In the genomic region with DNA sequence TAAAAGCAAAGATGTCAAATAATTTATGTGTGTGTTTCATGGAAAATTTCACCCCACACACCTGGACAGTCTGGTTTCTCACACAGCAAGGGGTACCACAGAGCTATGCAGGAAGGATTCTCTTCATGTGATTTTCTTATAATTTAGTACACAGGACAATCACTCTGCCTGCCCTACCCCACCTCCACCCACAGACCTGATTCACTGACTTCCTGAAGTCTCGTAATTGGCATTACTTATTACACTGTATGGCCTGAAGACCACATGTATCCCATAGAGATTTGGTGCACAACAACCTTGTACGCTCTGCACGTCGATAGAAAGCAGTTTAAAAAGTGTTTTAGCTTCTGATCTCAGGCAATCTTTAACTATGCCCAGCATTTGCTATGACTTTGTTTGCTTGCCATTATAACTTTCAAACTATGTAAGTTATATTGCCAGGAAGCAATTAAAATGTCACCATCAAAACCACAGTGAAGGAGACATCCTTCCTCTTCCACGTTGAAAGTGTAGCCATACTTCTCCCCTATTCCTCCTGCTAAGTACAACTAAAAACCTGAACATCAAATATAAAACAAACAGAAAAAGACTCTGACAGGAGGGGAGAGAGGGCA, we compare ENCODE assay signal across 24 cellular contexts.
A peak's percentile ranks its signal among the peaks of the same experiment; 100 is the strongest.
DNase-seq lines count a peak whose midpoint lies in the region; ATAC-seq and TF ChIP-seq lines count a peak whose summit lies in the region.
"Had no signal": no experiment of that assay in that cellular context is flagged by ENCODE, and none has a peak within 500 bp of the region (broad histone marks: within the 10 kb centered on the region; RNA-seq: fewer than 3 reads in every experiment).

No MANE protein-coding gene starts in this region.

- H3F3A ChIP-seq in Loucy (ENCODE audit: low read depth) (peaks cover 6% of the 10 kb centered on the region; the same call in 1 of the 2 replicates), PC-9 (ENCODE audit: insufficient read depth, low read depth) (no peaks in the 10 kb centered on the region)

- H3K27me3 ChIP-seq in Loucy (ENCODE audit: insufficient read depth, low read length, poor library complexity, severe bottlenecking) (peaks cover 35% of the 10 kb centered on the region), PC-9 (ENCODE audit: insufficient read depth, low read depth) (no peaks in the 10 kb centered on the region)
- H3K27me3 ChIP-seq: sigmoid colon had no signal

- no peaks in the 10 kb centered on the region for H3K36me3 Mint-ChIP-seq in T-helper 17 cell (ENCODE audit: low read depth)
- H3K36me3 Mint-ChIP-seq: stimulated activated naive B cell treated with anti-CD40 and anti-IgM and Interleukin-4, amounts not matched to agents 10 μg/mL and 1 μg/mL and 100 μg/mL, for 72 hours had no signal

- H2AFZ ChIP-seq in Loucy (ENCODE audit: low read length) (no peak overlapping the region), PC-9 (no peak overlapping the region)

- peak; percentile 37 for DNase-seq in GF-D8 (lab: John Stamatoyannopoulos, UW)
- peak; percentile 15 for DNase-seq in SKM-1 (lab: John Stamatoyannopoulos, UW; ENCODE audit: unreplicated experiment)
- no peak for DNase-seq in mucosa of descending colon
- DNase-seq in stimulated activated CD4-positive, alpha-beta T cell treated with anti-CD3 and anti-CD28 coated beads, Interleukin-12 subunit alpha, Interleukin-12 subunit beta, amount 100 ng/mL, for 4 hours, result no peak
- no peak for DNase-seq in PC-9
- no peak for DNase-seq in T-helper 17 cell
- DNase-seq: activated CD4-positive, alpha-beta T cell treated with anti-CD3 and anti-CD28 coated beads, Interleukin-2, amount 10 ng/mL, durations not matched to agents 24 days and 14 days; activated gamma-delta T cell; activated T-cell treated with anti-CD3 and anti-CD28 coated beads, Interleukin-2, amount 50 U/mL, for 24 hours; caudate nucleus; CD4-positive, alpha-beta T cell; NCI-H1105 treated with DMSO at 0.1 percent for 48 hours; NCI-H1930; NCI-H524 treated with DMSO at 0.1 percent for 48 hours; RPMI8226; sigmoid colon; stimulated activated naive B cell treated with anti-CD40 and anti-IgM and Interleukin-4, amounts not matched to agents 10 μg/mL and 1 μg/mL and 100 μg/mL, for 72 hours; WERI-Rb-1 had no signal

- H3K4me3 ChIP-seq in Loucy (ENCODE audit: low read length, poor library complexity, severe bottlenecking) (peak overlapping the region; percentile 38), mucosa of descending colon (no peak overlapping the region), PC-9 (no peak overlapping the region)
- H3K4me3 ChIP-seq: sigmoid colon had no signal

- peaks cover 2% of the 10 kb centered on the region for H3K4me1 Mint-ChIP-seq in T-helper 17 cell
- H3K4me1 Mint-ChIP-seq: activated CD4-positive, alpha-beta T cell treated with anti-CD3 and anti-CD28 coated beads, Interleukin-2, amount 10 ng/mL, durations not matched to agents 24 days and 14 days; stimulated activated naive B cell treated with anti-CD40 and anti-IgM and Interleukin-4, amounts not matched to agents 10 μg/mL and 1 μg/mL and 100 μg/mL, for 72 hours had no signal

- no peaks in the 10 kb centered on the region for H3K27me3 Mint-ChIP-seq in T-helper 17 cell
- H3K27me3 Mint-ChIP-seq: activated CD4-positive, alpha-beta T cell treated with anti-CD3 and anti-CD28 coated beads, Interleukin-2, amount 10 ng/mL, durations not matched to agents 24 days and 14 days; activated T-cell treated with anti-CD3 and anti-CD28 coated beads, Interleukin-2, amount 50 U/mL, for 24 hours; CD4-positive, alpha-beta T cell; progenitor cell of endocrine pancreas; stimulated activated naive B cell treated with anti-CD40 and anti-IgM and Interleukin-4, amounts not matched to agents 10 μg/mL and 1 μg/mL and 100 μg/mL, for 72 hours had no signal

- no peak overlapping the region for H3K27ac Mint-ChIP-seq in T-helper 17 cell
- H3K27ac Mint-ChIP-seq: activated CD4-positive, alpha-beta T cell treated with anti-CD3 and anti-CD28 coated beads, Interleukin-2, amount 10 ng/mL, durations not matched to agents 24 days and 14 days; activated T-cell treated with anti-CD3 and anti-CD28 coated beads, Interleukin-2, amount 50 U/mL, for 24 hours; CD4-positive, alpha-beta T cell; stimulated activated naive B cell treated with anti-CD40 and anti-IgM and Interleukin-4, amounts not matched to agents 10 μg/mL and 1 μg/mL and 100 μg/mL, for 72 hours had no signal

- H3K9me2 ChIP-seq in Loucy (replicated peaks; ENCODE audit: low read depth, low read length), result no peaks in the 10 kb centered on the region
- 0 out of 2 replicates have a peak, but pooled peaks cover 3% of the 10 kb centered on the region for H3K9me2 ChIP-seq in PC-9 (ENCODE audit: insufficient read depth)

- CTCF ChIA-PET in PC-9 (lab: Charles Lee), result no interaction called here

- TF ChIP-seq CTCF in Loucy (conservative IDR thresholded peaks at IDR 0.05; ENCODE audit: low read length) (no peak), mucosa of descending colon (IDR thresholded peaks at IDR 0.05) (no peak), PC-9 (conservative IDR thresholded peaks at IDR 0.05) (no peak)

- H3K9me3 ChIP-seq in Loucy (ENCODE audit: insufficient read depth, low read depth, low read length), result no peaks in the 10 kb centered on the region
- H3K9me3 ChIP-seq in mucosa of descending colon, result no peaks in the 10 kb centered on the region
- no peaks in the 10 kb centered on the region for H3K9me3 ChIP-seq in PC-9 (ENCODE audit: insufficient read depth, low read depth)
- peaks cover 2% of the 10 kb centered on the region for H3K9me3 ChIP-seq in T-helper 17 cell (ENCODE audit: control insufficient read depth, low read length, poor library complexity, severe bottlenecking)
- H3K9me3 ChIP-seq: sigmoid colon had no signal

- BruUV-seq in PC-9 (replicated peaks; lab: Mats Ljungman, UMichigan), result no TSS peak

- peak overlapping the region; percentile 59 for H3K4me2 ChIP-seq in Loucy (ENCODE audit: low read depth, low read length, poor library complexity, severe bottlenecking)
- no peak overlapping the region for H3K4me2 ChIP-seq in PC-9

- H4K20me1 ChIP-seq in Loucy (ENCODE audit: insufficient read depth, low read length, poor library complexity, severe bottlenecking), result no peaks in the 10 kb centered on the region
- no peaks in the 10 kb centered on the region for H4K20me1 ChIP-seq in PC-9 (ENCODE audit: insufficient read depth)

- H3K4me1 ChIP-seq in Loucy (ENCODE audit: insufficient read depth, low read length, poor library complexity, severe bottlenecking), result peaks cover 25% of the 10 kb centered on the region
- peaks cover 4% of the 10 kb centered on the region for H3K4me1 ChIP-seq in mucosa of descending colon (ENCODE audit: low read depth)
- no peaks in the 10 kb centered on the region for H3K4me1 ChIP-seq in PC-9 (replicated peaks; ENCODE audit: insufficient read depth)
- H3K4me1 ChIP-seq: sigmoid colon had no signal

- H3K36me3 ChIP-seq in Loucy (ENCODE audit: insufficient read depth, low read length) (no peaks in the 10 kb centered on the region), mucosa of descending colon (ENCODE audit: low read depth) (no peaks in the 10 kb centered on the region), PC-9 (ENCODE audit: low read depth) (no peaks in the 10 kb centered on the region)
- H3K36me3 ChIP-seq: WERI-Rb-1 had no signal

- H3K4me3 Mint-ChIP-seq in T-helper 17 cell, result no peak overlapping the region
- H3K4me3 Mint-ChIP-seq: activated CD4-positive, alpha-beta T cell treated with anti-CD3 and anti-CD28 coated beads, Interleukin-2, amount 10 ng/mL, durations not matched to agents 24 days and 14 days; activated T-cell treated with anti-CD3 and anti-CD28 coated beads, Interleukin-2, amount 50 U/mL, for 24 hours; CD4-positive, alpha-beta T cell; stimulated activated naive B cell treated with anti-CD40 and anti-IgM and Interleukin-4, amounts not matched to agents 10 μg/mL and 1 μg/mL and 100 μg/mL, for 72 hours had no signal

- POLR2A ChIA-PET in PC-9 (lab: Charles Lee; ENCODE audit: unreplicated experiment), result no interaction called here

- no peak overlapping the region for H3K9ac ChIP-seq in Loucy (ENCODE audit: low read depth, low read length, poor library complexity, severe bottlenecking)

- no peaks in the 10 kb centered on the region for H3K79me2 ChIP-seq in Loucy (ENCODE audit: insufficient read depth, low read length)
- H3K79me2 ChIP-seq in PC-9 (ENCODE audit: low read depth), result no peaks in the 10 kb centered on the region

- ATAC-seq in mucosa of descending colon, result peak; percentile 85
- ATAC-seq in T-helper 17 cell, result no peak
- ATAC-seq: HCT116; HepG2; left lobe of liver; stimulated activated naive B cell treated with anti-CD40 and anti-IgM and Interleukin-4, amounts not matched to agents 10 μg/mL and 1 μg/mL and 100 μg/mL, for 72 hours had no signal

- no peak overlapping the region for H3K27ac ChIP-seq in PC-9
- H3K27ac ChIP-seq: HL-60, sigmoid colon, WERI-Rb-1 had no signal

- intact Hi-C loops in mucosa of descending colon (cut with DNase I, micrococcal nuclease) (no loop called here), PC-9 (cut with micrococcal nuclease; ENCODE audit: unreplicated experiment) (no loop called here)

Comparison
In these comparisons a context has a peak if more than half of its experiments do, and no peak if none do; other contexts are left out.
1. DNase-seq: peak in GF-D8 (single experiment) and SKM-1 (single experiment); none in mucosa of descending colon (0 of 3), stimulated activated CD4-positive, alpha-beta T cell treated with anti-CD3 and anti-CD28 coated beads, Interleukin-12 subunit alpha, Interleukin-12 subunit beta, amount 100 ng/mL, for 4 hours (single experiment), PC-9 (0 of 2) and T-helper 17 cell (0 of 3).